Comparison of ENCODE assay signal across 15 cellular contexts in genomic region chr1:149762286-149762685, GRCh38. TPM values are rescaled to one million over a fixed set of nuclear protein-coding genes. Genes with fewer than 3 reads are reported as not detected.
DNase-seq lines count a peak whose midpoint lies in the region; ATAC-seq and TF ChIP-seq lines count a peak whose summit lies in the region.
"Not testable (repeated sequence)": the region's sequence is repeated elsewhere in the genome, so short reads cannot be mapped to it uniquely, and the experiment has no call there.
"Had no signal": no experiment of that assay in that cellular context is flagged by ENCODE, and none has a peak within 500 bp of the region (broad histone marks: within the 10 kb centered on the region; RNA-seq: fewer than 3 reads in every experiment).

No MANE protein-coding gene starts in this region.

- not testable (repeated sequence) for H3K9me2 ChIP-seq in PC-3 (replicated peaks; ENCODE audit: low read length)

- not testable (repeated sequence) for H2AFZ ChIP-seq in PC-3 (ENCODE audit: low read length)

- H3K27ac ChIP-seq in PC-3 (ENCODE audit: low read length); left lung; lung (ENCODE audit: low read depth in 1 of 2, low read length in 1 of 2): not testable (repeated sequence)

- not testable (repeated sequence) for H4K20me1 ChIP-seq in PC-3 (ENCODE audit: low read length)

- H3K79me2 ChIP-seq in PC-3 (ENCODE audit: low read length) = not testable (repeated sequence)

- BruUV-seq in PC-3 (replicated peaks; lab: Mats Ljungman, UMichigan) = not testable (repeated sequence)

- H3K36me3 ChIP-seq in PC-3 (ENCODE audit: low read depth, low read length); left lung; lung (ENCODE audit: control insufficient read depth in 2 of 2, insufficient read depth in 2 of 2, low read length in 2 of 2): not testable (repeated sequence)

- H3K4me1 ChIP-seq in PC-3 (ENCODE audit: insufficient read depth, low read length); left lung; lung (ENCODE audit: control insufficient read depth in 2 of 2, insufficient read depth in 2 of 2, low read length in 2 of 2): not testable (repeated sequence)

- H3K4me3 ChIP-seq in PC-3 (ENCODE audit: low read length); left lung; lung: not testable (repeated sequence)

- 43 to 45% methylated on average over 2 of the region's 2 CpGs for WGBS in lung, 2 donors

- intact Hi-C loops in PC-3 (cut with micrococcal nuclease); left lung (cut with DNase I): not testable (repeated sequence)

- H3K9me3 Mint-ChIP-seq in activated naive CD4-positive, alpha-beta T cell treated with anti-CD3 and anti-CD28 coated beads, Interleukin-2, amount 50 U/mL, for 72 hours = not testable (repeated sequence)

- peak; percentile 5 for DNase-seq in CD1c-positive myeloid dendritic cell (ENCODE audit: extremely low spot score)
- DNase-seq in PC-3 = peak; percentile 1
- DNase-seq in activated naive CD4-positive, alpha-beta T cell treated with anti-CD3 and anti-CD28 coated beads, Interleukin-2, amount 50 U/mL, for 72 hours (ENCODE audit: low spot score in 2 of 2); left lung; lung (ENCODE audit: low spot score): not testable (repeated sequence)

- ATAC-seq in PC-3 = not testable (repeated sequence)
- peak; percentile 22 to 50 for ATAC-seq in activated naive CD4-positive, alpha-beta T cell treated with anti-CD3 and anti-CD28 coated beads, Interleukin-2, amount 50 U/mL, for 72 hours
- ATAC-seq in left lung (peak; percentile 88), lung (ENCODE audit: insufficient read depth, low FRiP score) (peak; percentile 69)

- not testable (repeated sequence) for H3K36me3 Mint-ChIP-seq in activated naive CD4-positive, alpha-beta T cell treated with anti-CD3 and anti-CD28 coated beads, Interleukin-2, amount 50 U/mL, for 72 hours

- CTCF ChIA-PET in PC-3 (lab: Charles Lee) = not testable (repeated sequence)

- H3K27ac Mint-ChIP-seq in activated naive CD4-positive, alpha-beta T cell treated with anti-CD3 and anti-CD28 coated beads, Interleukin-2, amount 50 U/mL, for 72 hours = not testable (repeated sequence)

- POLR2A ChIA-PET in PC-3 (lab: Charles Lee; ENCODE audit: unreplicated experiment) = not testable (repeated sequence)

- H3K4me2 ChIP-seq in PC-3 (ENCODE audit: low read length) = not testable (repeated sequence)

- H3K9ac ChIP-seq in PC-3 (ENCODE audit: low read length) = not testable (repeated sequence)

- not testable (repeated sequence) for H3K9me3 ChIP-seq in PC-3 (ENCODE audit: low read length); left lung; lung (ENCODE audit: control insufficient read depth in 2 of 2, insufficient read depth in 1 of 2, low read length in 1 of 2)

- H3K27me3 ChIP-seq in PC-3 (ENCODE audit: low read length); left lung; lung (ENCODE audit: control insufficient read depth, insufficient read depth): not testable (repeated sequence)

- TF ChIP-seq CTCF in PC-3 (conservative IDR thresholded peaks at IDR 0.05; ENCODE audit: low read depth, low read length); left lung (IDR thresholded peaks at IDR 0.05); lung (IDR thresholded peaks at IDR 0.05; ENCODE audit: control extremely low read depth, extremely low read depth): not testable (repeated sequence)

- H3F3A ChIP-seq in PC-3 (ENCODE audit: low read length, unreplicated experiment) = not testable (repeated sequence)

RNA-seq across cellular contexts. Expression of gene FCGR1A, which starts 20.2 kb away (rescaled TPM):
- total RNA-seq in PC-3 (2014; rRNA removed) = not detected in 2 replicates
- not detected for total RNA-seq in activated naive CD4-positive, alpha-beta T cell treated with anti-CD3 and anti-CD28 coated beads, Interleukin-2, amount 50 U/mL, for 72 hours
- total RNA-seq in left lung = 10 to 100 TPM; 16.7 to 43.6 TPM
- total RNA-seq in lung = 10 to 100 TPM; 11.5 to 25.8 TPM
- polyA plus RNA-seq in lung = 10 to 100 TPM; 78.0 to 94.4 TPM
- total RNA-seq: A172; B cell; CD4-positive, CD25-positive, alpha-beta regulatory T cell; CD8-positive, alpha-beta memory T cell; Daoy; G401; GM12878 had no signal
- polyA plus RNA-seq: A549; BJ; CD4-positive, alpha-beta memory T cell; CD4-positive, CD25-positive, alpha-beta regulatory T cell; CD8-positive, alpha-beta memory T cell; GM12878 had no signal

Comparison
In these comparisons a context has a peak if more than half of its experiments do, and no peak if none do; other contexts are left out.
1. RNA of gene FCGR1A, which starts 20.2 kb away (total RNA-seq): 16.7 to 43.6 TPM in left lung and 11.5 to 25.8 TPM in lung; not detected in activated naive CD4-positive, alpha-beta T cell treated with anti-CD3 and anti-CD28 coated beads, Interleukin-2, amount 50 U/mL, for 72 hours and not detected in PC-3; every median in the first group is over 10 times any median in the second.